Comparison of ENCODE assay signal across 1 cellular context in genomic region chr5:129460121-129460950, GRCh38.
TF ChIP-seq lines count a peak whose summit lies in the region.

A gene with protein sequence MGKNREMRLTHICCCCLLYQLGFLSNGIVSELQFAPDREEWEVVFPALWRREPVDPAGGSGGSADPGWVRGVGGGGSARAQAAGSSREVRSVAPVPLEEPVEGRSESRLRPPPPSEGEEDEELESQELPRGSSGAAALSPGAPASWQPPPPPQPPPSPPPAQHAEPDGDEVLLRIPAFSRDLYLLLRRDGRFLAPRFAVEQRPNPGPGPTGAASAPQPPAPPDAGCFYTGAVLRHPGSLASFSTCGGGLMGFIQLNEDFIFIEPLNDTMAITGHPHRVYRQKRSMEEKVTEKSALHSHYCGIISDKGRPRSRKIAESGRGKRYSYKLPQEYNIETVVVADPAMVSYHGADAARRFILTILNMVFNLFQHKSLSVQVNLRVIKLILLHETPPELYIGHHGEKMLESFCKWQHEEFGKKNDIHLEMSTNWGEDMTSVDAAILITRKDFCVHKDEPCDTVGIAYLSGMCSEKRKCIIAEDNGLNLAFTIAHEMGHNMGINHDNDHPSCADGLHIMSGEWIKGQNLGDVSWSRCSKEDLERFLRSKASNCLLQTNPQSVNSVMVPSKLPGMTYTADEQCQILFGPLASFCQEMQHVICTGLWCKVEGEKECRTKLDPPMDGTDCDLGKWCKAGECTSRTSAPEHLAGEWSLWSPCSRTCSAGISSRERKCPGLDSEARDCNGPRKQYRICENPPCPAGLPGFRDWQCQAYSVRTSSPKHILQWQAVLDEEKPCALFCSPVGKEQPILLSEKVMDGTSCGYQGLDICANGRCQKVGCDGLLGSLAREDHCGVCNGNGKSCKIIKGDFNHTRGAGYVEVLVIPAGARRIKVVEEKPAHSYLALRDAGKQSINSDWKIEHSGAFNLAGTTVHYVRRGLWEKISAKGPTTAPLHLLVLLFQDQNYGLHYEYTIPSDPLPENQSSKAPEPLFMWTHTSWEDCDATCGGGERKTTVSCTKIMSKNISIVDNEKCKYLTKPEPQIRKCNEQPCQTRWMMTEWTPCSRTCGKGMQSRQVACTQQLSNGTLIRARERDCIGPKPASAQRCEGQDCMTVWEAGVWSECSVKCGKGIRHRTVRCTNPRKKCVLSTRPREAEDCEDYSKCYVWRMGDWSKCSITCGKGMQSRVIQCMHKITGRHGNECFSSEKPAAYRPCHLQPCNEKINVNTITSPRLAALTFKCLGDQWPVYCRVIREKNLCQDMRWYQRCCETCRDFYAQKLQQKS (plus strand): TSS chr5:129460298. CDS start chr5:129460392, 94 bp downstream.

TF ChIP-seq in HEK293, 187 proteins besides CTCF, POLR2A, EP300 and RAD21 (continued from another document):
- TF ChIP-seq, protein P1, sequence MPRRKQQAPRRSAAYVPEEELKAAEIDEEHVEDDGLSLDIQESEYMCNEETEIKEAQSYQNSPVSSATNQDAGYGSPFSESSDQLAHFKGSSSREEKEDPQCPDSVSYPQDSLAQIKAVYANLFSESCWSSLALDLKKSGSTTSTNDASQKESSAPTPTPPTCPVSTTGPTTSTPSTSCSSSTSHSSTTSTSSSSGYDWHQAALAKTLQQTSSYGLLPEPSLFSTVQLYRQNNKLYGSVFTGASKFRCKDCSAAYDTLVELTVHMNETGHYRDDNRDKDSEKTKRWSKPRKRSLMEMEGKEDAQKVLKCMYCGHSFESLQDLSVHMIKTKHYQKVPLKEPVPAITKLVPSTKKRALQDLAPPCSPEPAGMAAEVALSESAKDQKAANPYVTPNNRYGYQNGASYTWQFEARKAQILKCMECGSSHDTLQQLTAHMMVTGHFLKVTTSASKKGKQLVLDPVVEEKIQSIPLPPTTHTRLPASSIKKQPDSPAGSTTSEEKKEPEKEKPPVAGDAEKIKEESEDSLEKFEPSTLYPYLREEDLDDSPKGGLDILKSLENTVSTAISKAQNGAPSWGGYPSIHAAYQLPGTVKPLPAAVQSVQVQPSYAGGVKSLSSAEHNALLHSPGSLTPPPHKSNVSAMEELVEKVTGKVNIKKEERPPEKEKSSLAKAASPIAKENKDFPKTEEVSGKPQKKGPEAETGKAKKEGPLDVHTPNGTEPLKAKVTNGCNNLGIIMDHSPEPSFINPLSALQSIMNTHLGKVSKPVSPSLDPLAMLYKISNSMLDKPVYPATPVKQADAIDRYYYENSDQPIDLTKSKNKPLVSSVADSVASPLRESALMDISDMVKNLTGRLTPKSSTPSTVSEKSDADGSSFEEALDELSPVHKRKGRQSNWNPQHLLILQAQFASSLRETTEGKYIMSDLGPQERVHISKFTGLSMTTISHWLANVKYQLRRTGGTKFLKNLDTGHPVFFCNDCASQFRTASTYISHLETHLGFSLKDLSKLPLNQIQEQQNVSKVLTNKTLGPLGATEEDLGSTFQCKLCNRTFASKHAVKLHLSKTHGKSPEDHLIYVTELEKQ (tag by site-specific recombination; IDR thresholded peaks at IDR 0.05; ENCODE audit: borderline replicate concordance), result no peak
- TF ChIP-seq GLIS1 (tag by site-specific recombination; IDR thresholded peaks at IDR 0.05) (peak; percentile 34; the same call in 1 of the 2 replicates), ZNF610 (tag by site-specific recombination; IDR thresholded peaks at IDR 0.05; ENCODE audit: borderline replicate concordance) (no peak), ZNF423 (tag by site-specific recombination; IDR thresholded peaks at IDR 0.05) (peak; percentile 49; the same call in 1 of the 2 replicates), ZBTB20 (tag by site-specific recombination; IDR thresholded peaks at IDR 0.05) (peak; percentile 60), ZNF174 (tag by site-specific recombination; IDR thresholded peaks at IDR 0.05) (no peak), GLI4 (tag by site-specific recombination; IDR thresholded peaks at IDR 0.05) (no peak), ZNF704 (tag by site-specific recombination; IDR thresholded peaks at IDR 0.05) (no peak), ZNF76 (tag by site-specific recombination; IDR thresholded peaks at IDR 0.05; ENCODE audit: borderline replicate concordance, low read depth) (peak; percentile 20; the same call in 1 of the 2 replicates), ZNF335 (tag by site-specific recombination; conservative IDR thresholded peaks at IDR 0.05) (peak; percentile 10), ZNF580 (tag by site-specific recombination; IDR thresholded peaks at IDR 0.05) (0 out of 2 replicates have a peak, but pooled peaks have one; percentile 24), KLF8 (tag by site-specific recombination; IDR thresholded peaks at IDR 0.05) (no peak), PRDM10 (tag by site-specific recombination; IDR thresholded peaks at IDR 0.05) (peak; percentile 36; the same call in 1 of the 2 replicates)
